In genomic region chr2:138777996-138778395, GRCh38 we compare ENCODE assay signal across 11 cellular contexts. TPM values are rescaled to one million over a fixed set of nuclear protein-coding genes. Genes with fewer than 3 reads are reported as not detected.
A peak's percentile ranks its signal among the peaks of the same experiment; 100 is the strongest.
DNase-seq lines count a peak whose midpoint lies in the region; ATAC-seq and TF ChIP-seq lines count a peak whose summit lies in the region.
"Had no signal": no experiment of that assay in that cellular context is flagged by ENCODE, and none has a peak within 500 bp of the region (broad histone marks: within the 10 kb centered on the region; RNA-seq: fewer than 3 reads in every experiment).

No MANE protein-coding gene starts in this region.

- no peaks in the 10 kb centered on the region for H3K36me3 ChIP-seq in SJSA1
- no peaks in the 10 kb centered on the region for H3K36me3 ChIP-seq in smooth muscle cell (ENCODE audit: low read depth)

- H3K4me1 ChIP-seq in SJSA1 (replicated peaks), result peaks cover 18% of the 10 kb centered on the region
- peaks cover 29% of the 10 kb centered on the region for H3K4me1 ChIP-seq in smooth muscle cell (ENCODE audit: low read depth)

- H3F3A ChIP-seq in smooth muscle cell (ENCODE audit: low read depth), result no peaks in the 10 kb centered on the region

- no peaks in the 10 kb centered on the region for H4K20me1 ChIP-seq in smooth muscle cell (ENCODE audit: low read depth)

- 4% methylated on average over 2 of the region's 2 CpGs for WGBS in smooth muscle cell (ENCODE audit: low lambda C conversion rate)

- H3K9me3 ChIP-seq in SJSA1 (replicated peaks) (no peaks in the 10 kb centered on the region), smooth muscle cell (replicated peaks; ENCODE audit: low read depth) (no peaks in the 10 kb centered on the region)
- H3K9me3 ChIP-seq: mucosa of descending colon had no signal

- TF ChIP-seq CTCF in smooth muscle cell (IDR thresholded peaks at IDR 0.05; ENCODE audit: borderline replicate concordance, insufficient read depth, poor library complexity, severe bottlenecking), result no peak

- H3K27me3 ChIP-seq in SJSA1 (replicated peaks) (peaks cover 25% of the 10 kb centered on the region), smooth muscle cell (ENCODE audit: low read depth) (peaks cover 52% of the 10 kb centered on the region)

- no peak overlapping the region for H3K9ac ChIP-seq in smooth muscle cell (ENCODE audit: low read depth)

- H3K27ac ChIP-seq in SJSA1 (no peak overlapping the region), smooth muscle cell (ENCODE audit: low read depth) (no peak overlapping the region)

- no peak for ATAC-seq in GM18519 (IDR thresholded peaks at IDR 0.05; ENCODE audit: low FRiP score, unreplicated experiment)
- ATAC-seq: mucosa of descending colon had no signal

- no peak overlapping the region for H2AFZ ChIP-seq in smooth muscle cell (ENCODE audit: low read depth)

- H3K4me2 ChIP-seq in smooth muscle cell, result peak overlapping the region; percentile 2

- DNase-seq in NCI-H82 (lab: John Stamatoyannopoulos, UW), result peak; percentile 21
- DNase-seq in NCI-H82 treated with DMSO at 0.1 percent for 48 hours (lab: John Stamatoyannopoulos, UW; ENCODE audit: unreplicated experiment), result no peak
- peak; percentile 62 to 78 for DNase-seq in SJSA1 (ENCODE audit: low read depth in 1 of 2, low spot score in 2 of 2)
- peak; percentile 87 for DNase-seq in iPS DF 4.7 (ENCODE audit: extremely low read depth, low spot score)
- no peak for DNase-seq in smooth muscle cell (lab: John Stamatoyannopoulos, UW; ENCODE audit: unreplicated experiment)
- no peak for DNase-seq in stimulated activated CD8-positive, alpha-beta memory T cell treated with anti-CD3 and anti-CD28 coated beads, Interleukin-4, amount 100 ng/mL, for 48 hours
- no peak for DNase-seq in NCI-H2171 (lab: John Stamatoyannopoulos, UW)
- DNase-seq: mucosa of descending colon, NCI-H1694 treated with DMSO at 0.1 percent for 48 hours, small intestine had no signal

- no peak overlapping the region for H3K4me3 ChIP-seq in SJSA1
- no peak overlapping the region for H3K4me3 ChIP-seq in smooth muscle cell
- H3K4me3 ChIP-seq: mucosa of descending colon had no signal

- H3K79me2 ChIP-seq in smooth muscle cell (ENCODE audit: low read depth), result no peaks in the 10 kb centered on the region

RNA-seq across cellular contexts. Expression of gene NXPH2, which starts 2.2 kb away (rescaled TPM):
- total RNA-seq in SJSA1 (2014; rRNA removed; shearing (Covaris generic)), result 6.1 and 8.3 TPM in 2 replicates
- total RNA-seq in smooth muscle cell, result 0.67 TPM in 1 of 2 replicates, not detected in the other
- 0.39 TPM in 1 of 2 replicates, not detected in the other for polyA plus RNA-seq in smooth muscle cell

Comparison
In these comparisons a context has a peak if more than half of its experiments do, and no peak if none do; other contexts are left out.
1. DNase-seq: peak in NCI-H82 (single experiment), SJSA1 (2 of 2) and iPS DF 4.7 (single experiment); none in NCI-H82 treated with DMSO at 0.1 percent for 48 hours (single experiment), smooth muscle cell (single experiment), stimulated activated CD8-positive, alpha-beta memory T cell treated with anti-CD3 and anti-CD28 coated beads, Interleukin-4, amount 100 ng/mL, for 48 hours (single experiment) and NCI-H2171 (single experiment).